Comparison of ENCODE assay signal across 8 cellular contexts in the genomic region with DNA sequence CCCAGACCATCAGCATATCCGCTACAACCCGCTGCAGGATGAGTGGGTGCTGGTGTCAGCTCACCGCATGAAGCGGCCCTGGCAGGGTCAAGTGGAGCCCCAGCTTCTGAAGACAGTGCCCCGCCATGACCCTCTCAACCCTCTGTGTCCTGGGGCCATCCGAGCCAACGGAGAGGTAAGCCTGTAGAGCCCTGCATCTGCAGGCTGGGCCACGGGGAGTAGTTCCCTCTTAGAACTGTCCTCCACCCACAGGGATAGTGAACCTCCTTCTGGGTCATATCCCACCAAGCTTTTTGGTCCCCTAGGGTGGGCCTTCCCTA. TPM values are rescaled to one million over a fixed set of nuclear protein-coding genes. Genes with fewer than 3 reads are reported as not detected.
A peak's percentile ranks its signal among the peaks of the same experiment; 100 is the strongest.
DNase-seq lines count a peak whose midpoint lies in the region; ATAC-seq and TF ChIP-seq lines count a peak whose summit lies in the region.

No MANE protein-coding gene starts in this region.

- H3K27ac ChIP-seq in ascending aorta (peak overlapping the region; percentile 80 to 83), upper lobe of left lung (peak overlapping the region; percentile 76 to 91 (median 83))

- DNase-seq in activated naive CD4-positive, alpha-beta T cell treated with anti-CD3 and anti-CD28 coated beads for 36 hours: no peak
- no peak for DNase-seq in activated naive CD4-positive, alpha-beta T cell treated with anti-CD3 and anti-CD28 coated beads, Interleukin-2, amount 50 U/mL, for 16 hours
- DNase-seq in ascending aorta (ENCODE audit: low spot score in 2 of 2): no peak
- no peak for DNase-seq in lower leg skin (ENCODE audit: low spot score in 2 of 2)
- no peak for DNase-seq in upper lobe of left lung
- no peak for DNase-seq in SHP77 treated with DMSO at 0.1 percent for 48 hours (lab: John Stamatoyannopoulos, UW)

- peak overlapping the region; percentile 86 for H3K4me3 Mint-ChIP-seq in activated naive CD4-positive, alpha-beta T cell treated with anti-CD3 and anti-CD28 coated beads for 36 hours

- CTCF ChIA-PET in activated naive CD4-positive, alpha-beta T cell treated with anti-CD3 and anti-CD28 coated beads for 36 hours (lab: Charles Lee): interaction anchor here (0.6 to 4.4 kb wide), 14 partner anchors 9 to 1552 kb away, joined by 3 to 51 read pairs (median 4); partner anchors contain the start of genes CCL27, RPP25L and SIGMAR1

- H3K4me1 ChIP-seq in ascending aorta (peaks cover 17 to 32% of the 10 kb centered on the region in 2 donors), upper lobe of left lung (peaks cover 28 to 36% (median 30%) of the 10 kb centered on the region in 4 donors)

- H3K27ac Mint-ChIP-seq in activated naive CD4-positive, alpha-beta T cell treated with anti-CD3 and anti-CD28 coated beads for 36 hours: peak overlapping the region; percentile 83

- no peaks in the 10 kb centered on the region for H3K27me3 Mint-ChIP-seq in activated naive CD4-positive, alpha-beta T cell treated with anti-CD3 and anti-CD28 coated beads for 36 hours (ENCODE audit: low read depth)

- no peaks in the 10 kb centered on the region for H3K9me3 Mint-ChIP-seq in activated naive CD4-positive, alpha-beta T cell treated with anti-CD3 and anti-CD28 coated beads for 36 hours

- no peaks in the 10 kb centered on the region for H3K27me3 ChIP-seq in ascending aorta
- H3K27me3 ChIP-seq in upper lobe of left lung: no peaks in the 10 kb centered on the region

- 0 to 3% methylated on average over 5 to 8 of the region's 8 CpGs for WGBS in lower leg skin, 2 donors
- 0% methylated on average over 6 to 8 of the region's 8 CpGs for WGBS in upper lobe of left lung, 2 donors

- TF ChIP-seq CTCF in ascending aorta (IDR thresholded peaks at IDR 0.05): no peak
- TF ChIP-seq CTCF in lower leg skin (IDR thresholded peaks at IDR 0.05): no peak
- no peak for TF ChIP-seq CTCF in upper lobe of left lung (IDR thresholded peaks at IDR 0.05)

- ATAC-seq in upper lobe of left lung (ENCODE audit: low FRiP score in 2 of 2) (peak in 1 of 2 donors; percentile 4), HG03039 (IDR thresholded peaks at IDR 0.05; ENCODE audit: unreplicated experiment) (no peak), HG03521 (IDR thresholded peaks at IDR 0.05; ENCODE audit: unreplicated experiment) (no peak)

- H3K4me3 ChIP-seq in ascending aorta (peak overlapping the region; percentile 69 to 80), lower leg skin (ENCODE audit: low read depth, poor library complexity, severe bottlenecking) (peak overlapping the region; percentile 58), upper lobe of left lung (peak overlapping the region; percentile 52 to 92 (median 76))

- H3K9me3 ChIP-seq in ascending aorta (no peaks in the 10 kb centered on the region), upper lobe of left lung (no peaks in the 10 kb centered on the region)

- H3K36me3 ChIP-seq in ascending aorta (peaks cover 17 to 21% of the 10 kb centered on the region in 2 donors), upper lobe of left lung (peaks cover 8 to 24% (median 15%) of the 10 kb centered on the region in 4 donors)

- no peak for TF ChIP-seq POLR2A in lower leg skin (IDR thresholded peaks at IDR 0.05)
- no peak for TF ChIP-seq POLR2A in upper lobe of left lung (IDR thresholded peaks at IDR 0.05)

- no peak for TF ChIP-seq EP300 in upper lobe of left lung (IDR thresholded peaks at IDR 0.05)

- peaks cover 19% of the 10 kb centered on the region for H3K4me1 Mint-ChIP-seq in activated naive CD4-positive, alpha-beta T cell treated with anti-CD3 and anti-CD28 coated beads for 36 hours (ENCODE audit: low read depth)

- intact Hi-C loops in activated naive CD4-positive, alpha-beta T cell treated with anti-CD3 and anti-CD28 coated beads for 36 hours (cut with micrococcal nuclease): loop anchor here (5.0 kb wide), 2 partner anchors 340 to 425 kb away; partner anchors contain the start of genes DNAJB5 and VCP
- intact Hi-C loops in ascending aorta (cut with DNase I): loop anchor here (2.0 to 5.0 kb wide), 3 partner anchors 18 to 515 kb away; partner anchors contain the start of genes DCTN3 and UNC13B
- intact Hi-C loops in lower leg skin (cut with DNase I; ENCODE audit: low total_unique reads): no loop called here

- peaks cover 19% of the 10 kb centered on the region for H3K36me3 Mint-ChIP-seq in activated naive CD4-positive, alpha-beta T cell treated with anti-CD3 and anti-CD28 coated beads for 36 hours (ENCODE audit: low read depth)

RNA-seq across cellular contexts. Expression of gene GALT, which starts 0.6 kb away (rescaled TPM):
- total RNA-seq in activated naive CD4-positive, alpha-beta T cell treated with anti-CD3 and anti-CD28 coated beads for 36 hours: 10 to 100 TPM; 42.0 to 44.6 TPM
- total RNA-seq in ascending aorta (28.3 TPM), lower leg skin (10 to 100 TPM; 41.2 to 84.9 (median 55.5) TPM), upper lobe of left lung (100 to 1,000 TPM in 1 of 6 donors, 10 to 100 TPM in 5; 33.4 to 141 (median 44.3) TPM)

RNA-seq across cellular contexts. Expression of gene IL11RA, which starts 4.9 kb away (rescaled TPM):
- total RNA-seq in activated naive CD4-positive, alpha-beta T cell treated with anti-CD3 and anti-CD28 coated beads for 36 hours: 10 to 100 TPM; 12.1 to 13.0 TPM
- total RNA-seq in ascending aorta: 50.3 TPM
- 10 to 100 TPM; 27.7 to 37.7 (median 29.9) TPM for total RNA-seq in lower leg skin
- 10 to 100 TPM; 14.5 to 49.2 (median 23.7) TPM for total RNA-seq in upper lobe of left lung

RNA-seq across cellular contexts. Expression of gene SIGMAR1, which starts 9.5 kb away (rescaled TPM):
- 10 to 100 TPM; 58.9 TPM for total RNA-seq in activated naive CD4-positive, alpha-beta T cell treated with anti-CD3 and anti-CD28 coated beads for 36 hours
- total RNA-seq in ascending aorta: 61.3 TPM
- 100 to 1,000 TPM in 3 of 4 donors, 10 to 100 TPM in 1; 99.1 to 130 (median 107) TPM for total RNA-seq in lower leg skin
- 10 to 100 TPM; 26.7 to 52.9 (median 43.0) TPM for total RNA-seq in upper lobe of left lung

RNA-seq across cellular contexts. Expression of gene CCL27, which starts 15.4 kb away (rescaled TPM):
- under 1 TPM in 1 of 2 experiments, not detected in 1; 0.69 TPM for total RNA-seq in activated naive CD4-positive, alpha-beta T cell treated with anti-CD3 and anti-CD28 coated beads for 36 hours
- total RNA-seq in ascending aorta (9.3 TPM), lower leg skin (100 to 1,000 TPM; 199 to 301 (median 241) TPM), upper lobe of left lung (10 to 100 TPM in 1 of 6 donors, not detected in 5; 32.5 TPM)

RNA-seq across cellular contexts. Expression of gene ARID3C, which starts 18.2 kb away (rescaled TPM):
- total RNA-seq in activated naive CD4-positive, alpha-beta T cell treated with anti-CD3 and anti-CD28 coated beads for 36 hours: under 1 TPM; 0.29 to 0.37 TPM
- total RNA-seq in ascending aorta (not detected), lower leg skin (under 1 TPM in 2 of 4 donors, not detected in 2; 0.23 to 0.34 TPM), upper lobe of left lung (not detected)
